In the genomic region with DNA sequence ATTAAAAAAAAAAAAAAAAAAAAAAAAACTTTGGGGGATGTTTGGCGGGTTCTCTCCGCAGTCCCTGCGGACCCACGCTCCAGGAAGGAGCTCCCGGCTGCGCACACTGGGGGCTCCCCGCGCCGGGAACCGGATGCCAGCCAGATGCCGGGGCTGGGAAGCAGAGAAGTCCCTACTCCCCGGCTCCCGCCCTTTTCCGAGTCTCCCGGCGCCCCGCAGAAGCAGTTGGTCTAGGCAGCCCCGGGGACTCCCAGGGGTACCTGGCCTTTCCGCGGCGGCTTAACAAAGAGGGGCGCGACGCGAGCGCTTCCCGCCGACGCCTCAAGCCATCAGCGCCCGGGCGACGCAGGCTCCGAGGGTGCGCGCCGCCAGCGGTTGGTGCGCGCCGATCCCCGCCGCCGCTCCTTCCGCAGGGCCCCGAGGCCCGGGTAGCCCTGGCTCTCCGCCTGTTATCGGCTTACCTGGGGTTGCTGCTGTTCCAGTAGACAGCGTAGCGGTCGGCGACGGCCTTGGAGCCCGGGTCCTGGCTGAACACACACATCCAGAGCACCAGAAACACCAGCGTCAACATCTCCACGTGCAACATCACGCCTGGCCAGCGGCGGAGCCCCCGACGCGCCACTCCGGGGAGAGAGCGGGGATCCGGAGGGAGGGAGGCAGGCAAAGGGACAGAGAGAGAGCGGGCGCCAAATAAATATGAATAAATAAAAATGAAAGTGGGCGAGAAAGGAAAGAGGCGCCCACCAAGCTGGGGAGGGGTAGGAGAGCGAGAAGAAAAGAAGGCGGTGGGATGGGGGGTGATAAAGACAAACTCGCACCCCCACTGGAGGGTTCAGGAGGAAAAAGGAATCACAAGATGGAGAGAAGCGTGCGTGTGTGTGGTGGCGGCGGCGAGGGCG, we compare ENCODE assay signal across 8 cellular contexts. TPM values are rescaled to one million over a fixed set of nuclear protein-coding genes. Genes with fewer than 3 reads are reported as not detected.
DNase-seq lines count a peak whose midpoint lies in the region; TF ChIP-seq lines count a peak whose summit lies in the region.

No MANE protein-coding gene starts in this region.

- H3K27ac ChIP-seq in RWPE1 (peak overlapping the region; percentile 99), ectodermal cell (ENCODE audit: insufficient read depth, low read depth, low read length, poor library complexity, severe bottlenecking) (peak overlapping the region; percentile 41), urinary bladder (ENCODE audit: low read depth) (no peak overlapping the region)

- H3K36me3 ChIP-seq in HAP-1 (replicated peaks) (no peaks in the 10 kb centered on the region; the same call in 1 of the 2 replicates), ectodermal cell (ENCODE audit: control insufficient read depth, insufficient read depth, low read length) (no peaks in the 10 kb centered on the region), urinary bladder (ENCODE audit: insufficient read depth) (no peaks in the 10 kb centered on the region)

- H3K4me3 ChIP-seq in HAP-1 = peak overlapping the region; percentile 67
- H3K4me3 ChIP-seq in ectodermal cell (ENCODE audit: insufficient read depth, low read depth, low read length) = peak overlapping the region; percentile 86
- peak overlapping the region; percentile 52 for H3K4me3 ChIP-seq in urinary bladder (ENCODE audit: low read depth, low read length)

- H3K4me1 ChIP-seq in HAP-1 = peaks cover 24% of the 10 kb centered on the region
- peaks cover 13% of the 10 kb centered on the region for H3K4me1 ChIP-seq in ectodermal cell (ENCODE audit: control insufficient read depth, insufficient read depth, low read length)
- H3K4me1 ChIP-seq in urinary bladder (ENCODE audit: insufficient read depth) = no peaks in the 10 kb centered on the region

- POLR2A ChIA-PET in RWPE1 (lab: Yijun Ruan, JAX; ENCODE audit: low non-redundant PET) = interaction anchor here (0.6 kb wide), 1 partner anchor 204 kb away, joined by 6 read pairs; no protein-coding TSS in a partner anchor

- H3K36me3 Mint-ChIP-seq in mesothelial cell of epicardium = no peaks in the 10 kb centered on the region

- 0 out of 2 replicates have a peak, but pooled peaks have one; percentile 16 for TF ChIP-seq CTCF in RWPE1 (conservative IDR thresholded peaks at IDR 0.05; ENCODE audit: low read depth)
- TF ChIP-seq CTCF in mesothelial cell of epicardium (IDR thresholded peaks at IDR 0.05; ENCODE audit: unreplicated experiment) = no peak

- H3K9me3 Mint-ChIP-seq in mesothelial cell of epicardium = no peaks in the 10 kb centered on the region

- CTCF ChIA-PET in RWPE1 (lab: Yijun Ruan, JAX) = no interaction called here

- H3K4me1 Mint-ChIP-seq in mesothelial cell of epicardium = peaks cover 31% of the 10 kb centered on the region

- H3K27ac Mint-ChIP-seq in mesothelial cell of epicardium = peak overlapping the region; percentile 95

- H3K27me3 Mint-ChIP-seq in mesothelial cell of epicardium (ENCODE audit: low read depth) = no peaks in the 10 kb centered on the region

- DNase-seq in DMS53 (lab: John Stamatoyannopoulos, UW) (peak; percentile 82), HAP-1 (ENCODE audit: low spot score in 2 of 2) (peak in 1 of 2 experiments; percentile 52), RWPE1 (ENCODE audit: low spot score) (peak; percentile 41), mesothelial cell of epicardium (ENCODE audit: low spot score in 2 of 2, unreplicated experiment in 2 of 2) (peak; percentile 28 to 64), SKM-1 (lab: John Stamatoyannopoulos, UW; ENCODE audit: unreplicated experiment) (no peak), DMS79 (lab: John Stamatoyannopoulos, UW) (no peak)

- H3K9me3 ChIP-seq in HAP-1 (no peaks in the 10 kb centered on the region), ectodermal cell (ENCODE audit: control insufficient read depth, low read length) (no peaks in the 10 kb centered on the region)

- WGBS in ectodermal cell, 2 experiments = 0% methylated on average over 79 of the region's 79 CpGs
- WGBS in urinary bladder = under 1% methylated on average over 79 of the region's 79 CpGs

- no peaks in the 10 kb centered on the region for H3K27me3 ChIP-seq in HAP-1 (ENCODE audit: low read depth)
- H3K27me3 ChIP-seq in ectodermal cell (ENCODE audit: control insufficient read depth, insufficient read depth, low read length, poor library complexity, severe bottlenecking) = no peaks in the 10 kb centered on the region

- in situ Hi-C loops in HAP-1 (cut with MboI; ENCODE audit: low sequenced_read_pairs) = loop anchor here (25.0 kb wide), 2 partner anchors 208 to 433 kb away; no protein-coding TSS in a partner anchor

- H3K4me3 Mint-ChIP-seq in mesothelial cell of epicardium = peak overlapping the region; percentile 93

RNA-seq across cellular contexts. Expression of a gene that starts 0.5 kb away (rescaled TPM):
- polyA plus RNA-seq in ectodermal cell (2013, experiment 1 of 4) = 83.2 TPM
- polyA plus RNA-seq in ectodermal cell (2013, experiment 2 of 4) = 96.7 TPM
- polyA plus RNA-seq in ectodermal cell (2013, experiment 3 of 4) = 35.9 TPM
- 44.4 TPM for polyA plus RNA-seq in ectodermal cell (2013, experiment 4 of 4)
- total RNA-seq in mesothelial cell of epicardium (54.0 to 58.0 TPM (median 57.5 TPM) in 3 replicates), urinary bladder (18.9 TPM)
- polyA plus RNA-seq in urinary bladder = 2.1 TPM

Comparison
In these comparisons a context has a peak if more than half of its experiments do, and no peak if none do; other contexts are left out.
1. DNase-seq: peak in DMS53 (single experiment), RWPE1 (single experiment) and mesothelial cell of epicardium (2 of 2); none in SKM-1 (single experiment) and DMS79 (single experiment).
2. Peak in every context shown above with its lines, with median percentiles within 50 percentile points of each other: H3K4me3 ChIP-seq.